Comparison of ENCODE assay signal across 17 cellular contexts in the genomic region with DNA sequence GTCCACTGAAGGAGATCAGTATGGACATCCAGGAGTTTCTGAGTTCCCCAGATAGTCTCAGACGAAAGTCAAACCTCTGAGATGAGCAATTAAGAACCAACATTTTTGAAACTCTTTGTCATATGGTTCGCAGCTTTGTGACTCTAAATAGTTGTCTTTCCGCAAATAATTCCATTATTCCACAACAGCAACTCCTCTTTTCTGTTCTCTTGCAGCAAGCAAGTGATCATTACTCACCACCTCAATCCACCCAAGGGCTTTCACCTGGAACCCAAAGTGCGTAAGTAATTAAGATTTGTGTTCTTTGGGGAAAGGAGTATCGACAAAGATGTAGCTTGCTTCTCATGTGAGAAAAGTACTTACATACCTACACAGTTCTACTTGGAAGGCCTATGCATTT.
"Had no signal": no experiment of that assay in that cellular context is flagged by ENCODE, and none has a peak within 500 bp of the region (broad histone marks: within the 10 kb centered on the region; RNA-seq: fewer than 3 reads in every experiment).

No MANE protein-coding gene starts in this region.

- H3K9me3 ChIP-seq: colonic mucosa, right atrium auricular region, upper lobe of left lung had no signal

- H3K4me3 ChIP-seq: colonic mucosa, right atrium auricular region, upper lobe of left lung had no signal

- H3K27me3 ChIP-seq: colonic mucosa, right atrium auricular region, upper lobe of left lung had no signal

- DNase-seq: activated CD4-positive, alpha-beta T cell treated with anti-CD3 and anti-CD28 coated beads for 36 hours; activated CD8-positive, alpha-beta memory T cell treated with anti-CD3 and anti-CD28 coated beads, Interleukin-2, amount 50 U/mL, for 4 hours; activated CD8-positive, alpha-beta T cell treated with anti-CD3 and anti-CD28 coated beads, Interleukin-2, amount 10 ng/mL, durations not matched to agents 7 days and 5 days; activated effector memory CD4-positive, alpha-beta T cell treated with anti-CD3 and anti-CD28 coated beads, Interleukin-2, amount 50 U/mL, for 16 hours; activated T-cell treated with anti-CD3 and anti-CD28 coated beads, Interleukin-2, amount 50 U/mL, for 48 hours; caudate nucleus; colonic mucosa; hippocampal formation; kidney; left ventricle myocardium superior; nucleus accumbens; small intestine; stimulated activated naive CD8-positive, alpha-beta T cell treated with anti-CD3 and anti-CD28 coated beads, Interleukin-15, amount 100 ng/mL, for 72 hours; T-helper 17 cell; upper lobe of left lung; WERI-Rb-1 had no signal

- H3K4me1 ChIP-seq: colonic mucosa, right atrium auricular region, upper lobe of left lung had no signal

- H3K36me3 ChIP-seq: colonic mucosa, right atrium auricular region had no signal

- H3K27ac ChIP-seq: colonic mucosa, right atrium auricular region, upper lobe of left lung, WERI-Rb-1 had no signal
